11 cellular contexts compared by ENCODE assay signal in genomic region chr4:77104405-77105292, GRCh38. TPM values are rescaled to one million over a fixed set of nuclear protein-coding genes. Genes with fewer than 3 reads are reported as not detected.
DNase-seq lines count a peak whose midpoint lies in the region; TF ChIP-seq lines count a peak whose summit lies in the region.
"Had no signal": no experiment of that assay in that cellular context is flagged by ENCODE, and none has a peak within 500 bp of the region (broad histone marks: within the 10 kb centered on the region; RNA-seq: fewer than 3 reads in every experiment).

No MANE protein-coding gene starts in this region.

- H3K27me3 ChIP-seq in GM23248 (replicated peaks; ENCODE audit: insufficient read depth): no peaks in the 10 kb centered on the region

- no peak overlapping the region for H3K4me3 Mint-ChIP-seq in endothelial cell (ENCODE audit: unreplicated experiment)
- H3K4me3 Mint-ChIP-seq: activated T-helper 17 cell treated with anti-CD3 and anti-CD28 coated beads, Interleukin-2, amount 50 U/mL, for 72 hours had no signal

- H3K36me3 Mint-ChIP-seq in endothelial cell (ENCODE audit: low read depth, unreplicated experiment): no peaks in the 10 kb centered on the region

- TF ChIP-seq CTCF in endothelial cell (IDR thresholded peaks at IDR 0.05; ENCODE audit: unreplicated experiment): no peak

- no peaks in the 10 kb centered on the region for H3K79me2 ChIP-seq in GM23248 (ENCODE audit: insufficient read depth)

- H3K9me3 ChIP-seq in GM23248 (ENCODE audit: low read depth): no peaks in the 10 kb centered on the region

- in situ Hi-C loops in GM23248 (cut with MboI): no loop called here

- H2AFZ ChIP-seq in GM23248: no peak overlapping the region

- no peaks in the 10 kb centered on the region for H3K9me2 ChIP-seq in GM23248 (ENCODE audit: insufficient read depth)

- peaks cover 8% of the 10 kb centered on the region for H3K4me1 ChIP-seq in GM23248 (ENCODE audit: insufficient read depth)

- peak; percentile 47 for DNase-seq in GM23248
- DNase-seq in OCI-M1 (lab: John Stamatoyannopoulos, UW): peak; percentile 49
- DNase-seq in globus pallidus (ENCODE audit: low spot score): peak; percentile 14
- DNase-seq in skeletal muscle cell (ENCODE audit: low read depth): peak; percentile 23
- no peak for DNase-seq in germinal center (ENCODE audit: low spot score)
- DNase-seq in stimulated activated CD4-positive, alpha-beta T cell treated with anti-CD3 and anti-CD28 coated beads, Interleukin-2, amount 100 ng/mL, for 24 hours: no peak
- DNase-seq in endothelial cell (ENCODE audit: low spot score): no peak
- DNase-seq in middle frontal gyrus (ENCODE audit: extremely low spot score, low spot score): no peak
- DNase-seq: KG1, mesenchymal stem cell had no signal

- H3K27ac Mint-ChIP-seq in endothelial cell (ENCODE audit: unreplicated experiment): no peak overlapping the region
- H3K27ac Mint-ChIP-seq: activated T-helper 17 cell treated with anti-CD3 and anti-CD28 coated beads, Interleukin-2, amount 50 U/mL, for 72 hours had no signal

- H3K36me3 ChIP-seq in GM23248 (ENCODE audit: low read depth): no peaks in the 10 kb centered on the region

- H3F3A ChIP-seq in GM23248 (ENCODE audit: insufficient read depth): no peaks in the 10 kb centered on the region

- 19 to 20% methylated on average over 6 of the region's 6 CpGs for WGBS in GM23248 (ENCODE audit: low coverage in 1 of 2, low lambda C conversion rate in 2 of 2, missing lambda C conversion rate in 2 of 2), 2 experiments

- H3K27me3 Mint-ChIP-seq in endothelial cell (ENCODE audit: unreplicated experiment): peaks cover 3% of the 10 kb centered on the region

- H4K20me1 ChIP-seq in GM23248 (ENCODE audit: insufficient read depth): no peaks in the 10 kb centered on the region

- H3K9me3 Mint-ChIP-seq in endothelial cell (ENCODE audit: unreplicated experiment): no peaks in the 10 kb centered on the region
- H3K9me3 Mint-ChIP-seq: activated T-helper 17 cell treated with anti-CD3 and anti-CD28 coated beads, Interleukin-2, amount 50 U/mL, for 72 hours had no signal

- H3K4me3 ChIP-seq in GM23248 (no peak overlapping the region), skeletal muscle cell (ENCODE audit: low read depth, low read length) (no peak overlapping the region)

- no peak overlapping the region for H3K4me2 ChIP-seq in GM23248 (ENCODE audit: unreplicated experiment)

- H3K4me1 Mint-ChIP-seq in endothelial cell (ENCODE audit: unreplicated experiment): peaks cover 13% of the 10 kb centered on the region

- no peak overlapping the region for H3K9ac ChIP-seq in GM23248

- H3K27ac ChIP-seq in GM23248: no peak overlapping the region

RNA-seq across cellular contexts. Expression of gene CCNI, which starts 28.9 kb away (rescaled TPM):
- total RNA-seq in GM23248 (2014; rRNA removed; shearing (Covaris generic)): 121 and 125 TPM in 2 replicates
- polyA plus RNA-seq in GM23248 (2016; fragmentation: Nextera tagmentation; extraction: Ambion mirVana): 158 and 166 TPM in 2 replicates
- 303 TPM for total RNA-seq in endothelial cell (ENCODE audit: unreplicated experiment)

RNA-seq across cellular contexts. Expression of gene CCNG2, which starts 52.4 kb away (rescaled TPM):
- 34.0 and 40.0 TPM in 2 replicates for total RNA-seq in GM23248 (2014; rRNA removed; shearing (Covaris generic))
- 31.2 and 32.6 TPM in 2 replicates for polyA plus RNA-seq in GM23248 (2016; fragmentation: Nextera tagmentation; extraction: Ambion mirVana)
- 67.0 TPM for total RNA-seq in endothelial cell (ENCODE audit: unreplicated experiment)

Comparison
In these comparisons a context has a peak if more than half of its experiments do, and no peak if none do; other contexts are left out.
1. DNase-seq: peak in GM23248 (single experiment), OCI-M1 (single experiment), globus pallidus (single experiment) and skeletal muscle cell (single experiment); none in germinal center (single experiment), stimulated activated CD4-positive, alpha-beta T cell treated with anti-CD3 and anti-CD28 coated beads, Interleukin-2, amount 100 ng/mL, for 24 hours (0 of 2), endothelial cell (single experiment) and middle frontal gyrus (single experiment).